16 cellular contexts compared by ENCODE assay signal in the genomic region with DNA sequence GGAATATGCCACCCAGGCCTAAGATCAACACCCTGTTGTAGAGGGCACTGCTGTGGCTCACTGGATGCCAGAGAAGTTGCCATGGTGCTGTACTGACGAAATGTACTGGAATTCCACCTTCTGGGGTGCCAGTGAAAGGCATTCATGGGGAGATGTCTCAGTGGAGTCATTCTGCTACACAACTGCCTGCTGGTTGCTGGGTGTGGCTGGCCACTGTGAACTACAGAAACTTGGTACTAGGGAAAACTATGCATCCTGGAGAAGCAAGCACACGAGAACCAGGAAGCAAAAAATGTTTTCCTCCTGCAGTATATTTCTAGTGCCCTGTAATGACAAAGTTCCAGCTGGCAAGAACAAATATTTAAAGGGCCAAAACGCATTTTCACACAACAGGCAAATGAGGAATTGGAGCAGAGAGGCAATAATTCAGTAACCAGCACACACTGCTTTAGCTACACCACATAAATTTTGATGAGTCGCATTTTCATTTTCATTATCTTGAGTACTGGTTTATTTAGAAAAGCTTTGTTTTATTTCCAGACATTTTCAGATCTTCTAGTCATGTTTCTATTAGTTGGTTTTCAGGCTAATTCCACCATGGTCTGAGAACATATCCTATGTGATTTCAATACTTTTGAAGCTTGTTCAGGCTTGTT. TPM values are rescaled to one million over a fixed set of nuclear protein-coding genes. Genes with fewer than 3 reads are reported as not detected.
DNase-seq lines count a peak whose midpoint lies in the region; ATAC-seq, FAIRE-seq and TF ChIP-seq lines count a peak whose summit lies in the region.
"Had no signal": no experiment of that assay in that cellular context is flagged by ENCODE, and none has a peak within 500 bp of the region (broad histone marks: within the 10 kb centered on the region; RNA-seq: fewer than 3 reads in every experiment).

No MANE protein-coding gene starts in this region.

- H3K4me1 ChIP-seq in GM23248 (ENCODE audit: insufficient read depth), result peaks cover 4% of the 10 kb centered on the region
- peaks cover 9% of the 10 kb centered on the region for H3K4me1 ChIP-seq in keratinocyte (ENCODE audit: control insufficient read depth, extremely low read depth, insufficient read depth, low read length)
- no peaks in the 10 kb centered on the region for H3K4me1 ChIP-seq in upper lobe of right lung
- H3K4me1 ChIP-seq in kidney (ENCODE audit: control insufficient read depth in 1 of 2, insufficient read depth in 1 of 2, low read depth in 1 of 2, low read length in 2 of 2), result no peaks in the 10 kb centered on the region
- H3K4me1 ChIP-seq in Caco-2, result no peaks in the 10 kb centered on the region
- no peaks in the 10 kb centered on the region for H3K4me1 ChIP-seq in right atrium auricular region

- intact Hi-C loops in upper lobe of right lung (cut with DNase I), result no loop called here
- intact Hi-C loops in kidney (cut with DNase I), result no loop called here
- intact Hi-C loops in Caco-2 (cut with micrococcal nuclease; ENCODE audit: unreplicated experiment), result no loop called here

- POLR2A ChIA-PET in Caco-2 (lab: Charles Lee), result no interaction called here

- in situ Hi-C loops in GM23248 (cut with MboI), result no loop called here

- H4K20me1 ChIP-seq in GM23248 (ENCODE audit: insufficient read depth) (no peaks in the 10 kb centered on the region), keratinocyte (ENCODE audit: control insufficient read depth, extremely low read depth, insufficient read depth, low read length) (no peaks in the 10 kb centered on the region)

- dilution Hi-C loops in keratinocyte (cut with MboI; ENCODE audit: extremely low pct_ligation_motif_present, low sequenced_read_pairs), result no loop called here

- TF ChIP-seq CTCF in keratinocyte (optimal IDR thresholded peaks at IDR 0.05 in 1 of 3, IDR thresholded peaks at IDR 0.05 in 1 of 3, conservative IDR thresholded peaks at IDR 0.05 in 1 of 3; ENCODE audit: extremely low read depth in 1 of 3, insufficient read depth in 2 of 3, low read length in 3 of 3) (no peak), upper lobe of right lung (IDR thresholded peaks at IDR 0.05) (no peak), kidney (IDR thresholded peaks at IDR 0.05; ENCODE audit: borderline replicate concordance, extremely low read depth, insufficient read depth) (no peak), Caco-2 (IDR thresholded peaks at IDR 0.05; ENCODE audit: insufficient read depth in 1 of 2, low read depth in 1 of 2, low read length in 1 of 2, severe bottlenecking in 1 of 2, unreplicated experiment in 1 of 2) (no peak), right atrium auricular region (IDR thresholded peaks at IDR 0.05) (no peak)

- no peak overlapping the region for H3K4me3 Mint-ChIP-seq in Caco-2 (ENCODE audit: unreplicated experiment)
- H3K4me3 Mint-ChIP-seq: activated CD4-positive, alpha-beta T cell treated with anti-CD3 and anti-CD28 coated beads, Interleukin-2, amount 10 ng/mL, durations not matched to agents 24 days and 14 days; activated naive CD8-positive, alpha-beta T cell treated with anti-CD3 and anti-CD28 coated beads, Interleukin-2, amount 50 U/mL, for 24 hours; nephron had no signal

- 37 to 38% methylated on average over 4 of the region's 4 CpGs for WGBS in GM23248 (ENCODE audit: low coverage in 1 of 2, low lambda C conversion rate in 2 of 2, missing lambda C conversion rate in 2 of 2), 2 experiments

- CTCF ChIA-PET in Caco-2 (lab: Charles Lee), result no interaction called here

- no peaks in the 10 kb centered on the region for H3K36me3 Mint-ChIP-seq in Caco-2 (ENCODE audit: insufficient read depth, unreplicated experiment)

- ATAC-seq in upper lobe of right lung, result peak; percentile 67
- ATAC-seq: activated naive CD8-positive, alpha-beta T cell treated with anti-CD3 and anti-CD28 coated beads, Interleukin-2, amount 50 U/mL, for 24 hours; stimulated activated naive CD8-positive, alpha-beta T cell treated with anti-CD3 and anti-CD28 coated beads, Interleukin-15, Interleukin-2, amounts not matched to agents 100 U/mL and 50 U/mL, for 24 hours had no signal

- DNase-seq in GM23248 (peak; percentile 50), RPMI7951 (ENCODE audit: low read depth) (peak; percentile 13), keratinocyte (ENCODE audit: low read depth, low spot score) (no peak), upper lobe of right lung (no peak), kidney (no peak), Caco-2 (no peak), right atrium auricular region (ENCODE audit: low spot score) (no peak)
- DNase-seq: activated CD4-positive, alpha-beta T cell treated with anti-CD3 and anti-CD28 coated beads, Interleukin-2, amount 10 ng/mL, durations not matched to agents 24 days and 14 days; activated naive CD8-positive, alpha-beta T cell treated with anti-CD3 and anti-CD28 coated beads, Interleukin-2, amount 50 U/mL, for 24 hours; activated T-cell treated with anti-CD3 and anti-CD28 coated beads, Interleukin-2, amount 50 U/mL, for 1 hour; cerebellar nuclear complex; COR-L47; NCI-H146; NCI-H524; stimulated activated naive CD8-positive, alpha-beta T cell treated with anti-CD3 and anti-CD28 coated beads, Interleukin-15, Interleukin-2, amounts not matched to agents 100 U/mL and 50 U/mL, for 24 hours had no signal

- no peaks in the 10 kb centered on the region for H3F3A ChIP-seq in GM23248 (ENCODE audit: insufficient read depth)

- BruUV-seq in Caco-2 (replicated peaks; lab: Mats Ljungman, UMichigan), result no TSS peak

- H3K27ac ChIP-seq in GM23248, result no peak overlapping the region
- no peak overlapping the region for H3K27ac ChIP-seq in keratinocyte (ENCODE audit: control insufficient read depth, insufficient read depth, low read length)
- H3K27ac ChIP-seq in upper lobe of right lung, result no peak overlapping the region
- H3K27ac ChIP-seq in kidney (ENCODE audit: low read depth in 2 of 2, low read length in 2 of 2), result no peak overlapping the region
- no peak overlapping the region for H3K27ac ChIP-seq in right atrium auricular region

- H3K4me3 ChIP-seq in GM23248, result no peak overlapping the region
- no peak overlapping the region for H3K4me3 ChIP-seq in keratinocyte (ENCODE audit: control insufficient read depth in 2 of 3, extremely low read depth in 1 of 3, insufficient read depth in 2 of 3, low read depth in 1 of 3, low read length in 3 of 3)
- H3K4me3 ChIP-seq in upper lobe of right lung, result no peak overlapping the region
- no peak overlapping the region for H3K4me3 ChIP-seq in kidney (ENCODE audit: low read length in 2 of 2)
- H3K4me3 ChIP-seq in Caco-2 (ENCODE audit: low read depth, low read length), result no peak overlapping the region
- H3K4me3 ChIP-seq in right atrium auricular region, result no peak overlapping the region

- H3K9ac ChIP-seq in GM23248 (no peak overlapping the region; the same call in 1 of the 2 replicates), keratinocyte (ENCODE audit: control insufficient read depth, extremely low read depth, insufficient read depth, low read length) (no peak overlapping the region), kidney (ENCODE audit: low read length in 2 of 2) (no peak overlapping the region)

- H3K79me2 ChIP-seq in GM23248 (ENCODE audit: insufficient read depth) (no peaks in the 10 kb centered on the region), keratinocyte (ENCODE audit: control insufficient read depth, insufficient read depth, low read length) (no peaks in the 10 kb centered on the region)

- H2AFZ ChIP-seq in GM23248 (peak overlapping the region; percentile 50), keratinocyte (ENCODE audit: control insufficient read depth, low read length) (peak overlapping the region; percentile 48)

- H3K27me3 ChIP-seq in GM23248 (replicated peaks; ENCODE audit: insufficient read depth) (no peaks in the 10 kb centered on the region), keratinocyte (ENCODE audit: control insufficient read depth, extremely low read depth, insufficient read depth, low read length) (no peaks in the 10 kb centered on the region), upper lobe of right lung (no peaks in the 10 kb centered on the region), Caco-2 (replicated peaks; ENCODE audit: control insufficient read depth, insufficient read depth, low read length) (no peaks in the 10 kb centered on the region), right atrium auricular region (no peaks in the 10 kb centered on the region)

- H3K36me3 ChIP-seq in GM23248 (ENCODE audit: low read depth), result no peaks in the 10 kb centered on the region
- no peaks in the 10 kb centered on the region for H3K36me3 ChIP-seq in keratinocyte (ENCODE audit: control insufficient read depth in 2 of 2, extremely low read depth in 1 of 2, insufficient read depth in 2 of 2, low read length in 2 of 2)
- no peaks in the 10 kb centered on the region for H3K36me3 ChIP-seq in upper lobe of right lung
- no peaks in the 10 kb centered on the region for H3K36me3 ChIP-seq in kidney (ENCODE audit: control insufficient read depth in 1 of 2, insufficient read depth in 2 of 2, low read length in 2 of 2)
- H3K36me3 ChIP-seq in Caco-2 (ENCODE audit: control insufficient read depth, insufficient read depth, low read length), result no peaks in the 10 kb centered on the region
- no peaks in the 10 kb centered on the region for H3K36me3 ChIP-seq in right atrium auricular region

- no peaks in the 10 kb centered on the region for H3K9me3 Mint-ChIP-seq in Caco-2 (ENCODE audit: unreplicated experiment)
- H3K9me3 Mint-ChIP-seq: activated naive CD8-positive, alpha-beta T cell treated with anti-CD3 and anti-CD28 coated beads, Interleukin-2, amount 50 U/mL, for 24 hours had no signal

- H3K9me3 ChIP-seq in GM23248 (ENCODE audit: low read depth) (no peaks in the 10 kb centered on the region), keratinocyte (ENCODE audit: control insufficient read depth, low read depth, low read length) (no peaks in the 10 kb centered on the region), upper lobe of right lung (peaks cover 8% of the 10 kb centered on the region), kidney (ENCODE audit: control insufficient read depth in 1 of 2, low read length in 2 of 2) (peaks cover 0 to 2% of the 10 kb centered on the region in 2 donors), Caco-2 (no peaks in the 10 kb centered on the region), right atrium auricular region (peaks cover 0 to 10% of the 10 kb centered on the region in 2 donors)

- H3K9me2 ChIP-seq in GM23248 (ENCODE audit: insufficient read depth), result no peaks in the 10 kb centered on the region

- no peak overlapping the region for H3K4me2 ChIP-seq in GM23248 (ENCODE audit: unreplicated experiment)
- H3K4me2 ChIP-seq in keratinocyte (ENCODE audit: control insufficient read depth, extremely low read depth, insufficient read depth, low read depth, low read length), result peak overlapping the region; percentile 22

- H3K27me3 Mint-ChIP-seq in Caco-2 (ENCODE audit: insufficient read depth, unreplicated experiment), result peaks cover 5% of the 10 kb centered on the region
- H3K27me3 Mint-ChIP-seq: activated naive CD8-positive, alpha-beta T cell treated with anti-CD3 and anti-CD28 coated beads, Interleukin-2, amount 50 U/mL, for 24 hours had no signal

- FAIRE-seq in keratinocyte (lab: Jason Lieb, UNC) (peak; percentile 69), kidney (lab: Jason Lieb, UNC) (no peak)

- no peak overlapping the region for H3K27ac Mint-ChIP-seq in Caco-2 (ENCODE audit: unreplicated experiment)
- H3K27ac Mint-ChIP-seq: activated CD4-positive, alpha-beta T cell treated with anti-CD3 and anti-CD28 coated beads, Interleukin-2, amount 10 ng/mL, durations not matched to agents 24 days and 14 days; activated naive CD8-positive, alpha-beta T cell treated with anti-CD3 and anti-CD28 coated beads, Interleukin-2, amount 50 U/mL, for 24 hours; nephron had no signal

- H3K9me1 ChIP-seq in keratinocyte (ENCODE audit: control insufficient read depth, extremely low read depth, insufficient read depth, low read length), result no peaks in the 10 kb centered on the region

- H3K4me1 Mint-ChIP-seq in Caco-2 (ENCODE audit: low read depth, unreplicated experiment), result no peaks in the 10 kb centered on the region
- H3K4me1 Mint-ChIP-seq: activated CD4-positive, alpha-beta T cell treated with anti-CD3 and anti-CD28 coated beads, Interleukin-2, amount 10 ng/mL, durations not matched to agents 24 days and 14 days; activated naive CD8-positive, alpha-beta T cell treated with anti-CD3 and anti-CD28 coated beads, Interleukin-2, amount 50 U/mL, for 24 hours; nephron had no signal

RNA-seq across cellular contexts. Expression of a gene that starts 18.3 kb away (rescaled TPM):
- total RNA-seq in GM23248 (2014; rRNA removed; shearing (Covaris generic)), result 5.8 and 6.3 TPM in 2 replicates
- 4.0 and 4.4 TPM in 2 replicates for polyA plus RNA-seq in GM23248 (2016; fragmentation: Nextera tagmentation; extraction: Ambion mirVana)
- total RNA-seq in RPMI7951 (2014; rRNA removed; shearing (Covaris generic)), result 6.1 and 7.8 TPM in 2 replicates
- 9.8 to 16.3 TPM (median 13.6 TPM) in 3 replicates for polyA plus RNA-seq in keratinocyte
- polyA plus RNA-seq in keratinocyte (2011; ENCODE audit: low read depth), result 3.4 TPM
- 6.2 and 10.2 TPM in 2 replicates for polyA plus RNA-seq in keratinocyte (2011; cell fraction: cytosol; rRNA removed)
- 43.5 and 51.2 TPM in 2 replicates for polyA plus RNA-seq in keratinocyte (2011; cell fraction: nucleus; rRNA removed)
- 7.5 and 13.8 TPM in 2 replicates for polyA plus RNA-seq in keratinocyte (2012; ENCODE audit: low replicate concordance)
- polyA minus RNA-seq in keratinocyte, result 37.1 to 60.8 TPM (median 39.0 TPM) in 3 replicates
- polyA minus RNA-seq in keratinocyte (2011; cell fraction: cytosol; rRNA and poly(A)+ RNA removed), result 10.7 TPM
- polyA minus RNA-seq in keratinocyte (2011; cell fraction: nucleus; rRNA and poly(A)+ RNA removed), result 25.4 and 56.8 TPM in 2 replicates
- 15.7 TPM for total RNA-seq in upper lobe of right lung
- total RNA-seq in kidney, result 15.2 TPM
- polyA plus RNA-seq in kidney (ENCODE audit: insufficient read depth, low read depth, low replicate concordance), result 1.6 TPM
- total RNA-seq in Caco-2 (2022), result 8.7 and 10.3 TPM in 2 replicates
- total RNA-seq in right atrium auricular region, result 1 to 10 TPM; 4.4 to 5.9 TPM

Comparison
In these comparisons a context has a peak if more than half of its experiments do, and no peak if none do; other contexts are left out.
1. DNase-seq: peak in GM23248 (single experiment) and RPMI7951 (single experiment); none in keratinocyte (single experiment), upper lobe of right lung (single experiment), kidney (single experiment), Caco-2 (0 of 2) and right atrium auricular region (single experiment).